Comparison of ENCODE assay signal across 18 cellular contexts in the genomic region with DNA sequence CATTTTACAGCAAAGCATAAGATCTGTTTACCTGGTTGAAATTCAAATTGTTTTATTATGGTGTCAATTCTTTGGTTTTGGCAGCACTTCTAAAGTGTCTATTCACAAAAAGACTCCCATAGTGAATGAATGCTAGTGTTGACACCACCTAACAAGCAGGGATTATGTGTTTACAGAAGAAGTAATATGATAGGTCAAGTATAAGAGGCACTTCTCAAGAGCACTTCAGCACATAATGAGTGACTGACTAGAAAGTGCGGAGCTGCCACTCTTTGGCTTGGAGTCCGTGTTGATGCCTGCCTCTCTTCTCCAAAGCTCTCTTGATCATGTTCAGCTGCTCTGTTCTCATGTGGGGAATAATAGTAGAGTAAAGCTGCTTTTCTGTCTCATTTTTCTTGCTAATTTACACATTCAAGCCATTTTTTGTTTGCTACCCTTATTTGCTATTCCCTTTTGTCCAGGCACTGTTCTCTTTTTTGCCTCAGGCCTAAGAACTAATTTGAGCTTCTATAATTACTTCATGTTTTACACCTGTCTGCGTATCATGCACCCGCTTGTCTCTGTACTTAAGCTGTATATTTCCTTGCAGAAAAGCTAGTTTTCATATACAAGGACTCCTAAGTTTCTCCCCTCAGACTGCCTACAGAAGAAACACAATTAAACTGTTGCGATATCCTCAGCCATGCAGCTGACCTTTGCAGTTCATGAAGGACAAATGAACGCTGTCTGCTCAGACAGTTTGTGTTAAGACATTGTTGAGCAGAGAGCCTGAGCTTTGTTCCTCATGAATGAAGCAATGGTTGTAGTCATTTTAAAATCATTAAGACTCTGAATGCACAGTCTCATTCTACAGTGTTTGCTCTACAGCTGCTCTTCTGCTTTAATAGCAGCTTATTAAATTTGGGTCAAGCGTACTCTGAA. TPM values are rescaled to one million over a fixed set of nuclear protein-coding genes. Genes with fewer than 3 reads are reported as not detected.
DNase-seq lines count a peak whose midpoint lies in the region; ATAC-seq, FAIRE-seq and TF ChIP-seq lines count a peak whose summit lies in the region.
"Had no signal": no experiment of that assay in that cellular context is flagged by ENCODE, and none has a peak within 500 bp of the region (broad histone marks: within the 10 kb centered on the region; RNA-seq: fewer than 3 reads in every experiment).

No MANE protein-coding gene starts in this region.

- H3K9ac ChIP-seq in Karpas-422 (ENCODE audit: low read length) = no peak overlapping the region

- intact Hi-C loops in left ventricle myocardium superior (cut with micrococcal nuclease) = no loop called here

- H3K9me3 ChIP-seq in Karpas-422 (ENCODE audit: low read length) = no peaks in the 10 kb centered on the region
- H3K9me3 ChIP-seq: Caco-2, ovary had no signal

- H3K79me2 ChIP-seq in Karpas-422 (ENCODE audit: low read length) = no peaks in the 10 kb centered on the region

- no peak for TF ChIP-seq CTCF in D721Med (IDR thresholded peaks at IDR 0.05; ENCODE audit: insufficient read depth, missing control alignments)

- FAIRE-seq in D721Med (lab: Jason Lieb, UNC) = peak; percentile 58
- FAIRE-seq: colon had no signal

- peaks cover 3% of the 10 kb centered on the region for H3K4me1 ChIP-seq in Karpas-422 (ENCODE audit: low read length)
- H3K4me1 ChIP-seq: Caco-2 had no signal

- no peaks in the 10 kb centered on the region for H4K20me1 ChIP-seq in Karpas-422 (ENCODE audit: insufficient read depth, low read depth, low read length)

- no peaks in the 10 kb centered on the region for H3K36me3 ChIP-seq in Karpas-422 (ENCODE audit: insufficient read depth, low read length)
- H3K36me3 ChIP-seq: esophagus muscularis mucosa, ovary, tibial nerve had no signal

- no peaks in the 10 kb centered on the region for H3K27me3 ChIP-seq in Karpas-422 (ENCODE audit: low read length)
- H3K27me3 ChIP-seq: esophagus muscularis mucosa, ovary, tibial nerve had no signal

- H3K9me2 ChIP-seq in Karpas-422 (replicated peaks; ENCODE audit: insufficient read depth, low read length) = no peaks in the 10 kb centered on the region; the same call in 1 of the 2 replicates

- H3K4me3 ChIP-seq in Karpas-422 (ENCODE audit: low read length) = no peak overlapping the region
- H3K4me3 ChIP-seq: esophagus muscularis mucosa, ovary, tibial nerve had no signal

- H3K4me2 ChIP-seq in Karpas-422 (ENCODE audit: low read depth, low read length, poor library complexity, severe bottlenecking) = no peak overlapping the region

- H2AFZ ChIP-seq in Karpas-422 (ENCODE audit: low read length) = no peak overlapping the region

- ATAC-seq in left ventricle myocardium superior (peak; percentile 98), GM19351 (IDR thresholded peaks at IDR 0.05; ENCODE audit: unreplicated experiment) (no peak)
- ATAC-seq: activated naive CD8-positive, alpha-beta T cell treated with anti-CD3 and anti-CD28 coated beads, Interleukin-2, amount 50 U/mL, for 24 hours; T-cell had no signal

- no peak overlapping the region for H3K27ac ChIP-seq in Karpas-422 (ENCODE audit: low read length)
- H3K27ac ChIP-seq: esophagus muscularis mucosa, ovary, tibial nerve had no signal

- DNase-seq in D721Med (ENCODE audit: insufficient read length, low spot score) (no peak), NCI-H146 (lab: John Stamatoyannopoulos, UW) (peak; percentile 91), NCI-H510A treated with DMSO at 0.1 percent for 48 hours (lab: John Stamatoyannopoulos, UW) (peak; percentile 92), left ventricle myocardium superior (peak; percentile 31), Karpas-422 (no peak), middle frontal gyrus (ENCODE audit: extremely low spot score, low spot score) (no peak)
- no peak for DNase-seq in activated effector memory CD4-positive, alpha-beta T cell treated with anti-CD3 and anti-CD28 coated beads, Interleukin-2, amount 50 U/mL, for 16 hours
- DNase-seq: activated CD4-positive, CD25-positive, alpha-beta regulatory T cell treated with anti-CD3 and anti-CD28 coated beads, Interleukin-2, amount 50 U/mL, for 72 hours; activated naive CD8-positive, alpha-beta T cell treated with anti-CD3 and anti-CD28 coated beads, Interleukin-2, amount 50 U/mL, for 24 hours; activated T-cell treated with anti-CD3 and anti-CD28 coated beads for 4 hours; Caco-2; ovary; stimulated activated CD4-positive, alpha-beta T cell treated with anti-CD3 and anti-CD28 coated beads, Interleukin-15, amount 100 ng/mL, for 24 hours; T-cell had no signal

RNA-seq across cellular contexts. Expression of a gene that starts 22.9 kb away (rescaled TPM):
- 0.30 TPM for total RNA-seq in left ventricle myocardium superior
- 7.1 and 9.9 TPM in 2 replicates for total RNA-seq in Karpas-422 (2014; rRNA removed; shearing (Covaris generic); ENCODE audit: low replicate concordance)
- total RNA-seq: Caco-2, T-cell had no signal

Comparison
In these comparisons a context has a peak if more than half of its experiments do, and no peak if none do; other contexts are left out.
1. DNase-seq: peak in NCI-H146 (single experiment), NCI-H510A treated with DMSO at 0.1 percent for 48 hours (single experiment) and left ventricle myocardium superior (single experiment); none in D721Med (single experiment), activated effector memory CD4-positive, alpha-beta T cell treated with anti-CD3 and anti-CD28 coated beads, Interleukin-2, amount 50 U/mL, for 16 hours (single experiment), Karpas-422 (single experiment) and middle frontal gyrus (single experiment).